In the genomic region with DNA sequence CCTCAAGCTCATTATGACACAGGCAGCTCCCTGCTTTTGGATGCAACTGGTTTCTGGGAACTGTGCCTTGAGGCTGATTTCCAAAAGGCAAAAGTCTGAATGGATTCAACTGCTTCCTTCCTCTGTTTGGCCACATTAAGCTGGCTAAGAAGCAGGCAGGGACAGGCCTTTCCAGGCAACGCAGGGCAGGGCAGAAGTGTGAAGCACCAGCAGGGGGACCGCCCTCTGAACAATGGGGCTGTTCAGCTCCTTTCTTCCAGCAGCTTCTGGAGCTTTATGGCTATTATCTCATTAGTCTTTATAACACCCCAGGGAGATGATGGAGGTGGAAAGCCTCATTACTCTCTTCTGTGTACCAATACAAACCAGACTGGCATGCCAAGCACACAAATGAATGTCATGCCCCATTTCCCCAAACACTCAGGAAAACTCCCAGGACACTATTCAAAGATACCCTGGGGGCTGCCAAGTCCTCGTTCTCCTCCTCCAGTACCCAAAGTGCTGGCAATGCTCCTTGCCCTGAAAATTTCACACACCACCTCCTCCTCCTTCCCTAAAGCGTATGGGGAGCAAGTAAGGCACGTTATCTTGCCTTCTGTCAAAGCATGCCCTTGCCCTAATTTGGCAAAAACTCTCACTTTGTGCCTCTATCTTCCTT, we compare ENCODE assay signal across 10 cellular contexts. TPM values are rescaled to one million over a fixed set of nuclear protein-coding genes. Genes with fewer than 3 reads are reported as not detected.
DNase-seq lines count a peak whose midpoint lies in the region; ATAC-seq and TF ChIP-seq lines count a peak whose summit lies in the region.
"Had no signal": no experiment of that assay in that cellular context is flagged by ENCODE, and none has a peak within 500 bp of the region (broad histone marks: within the 10 kb centered on the region; RNA-seq: fewer than 3 reads in every experiment).

No MANE protein-coding gene starts in this region.

- H3K9me3 Mint-ChIP-seq in CD4-positive, alpha-beta T cell, result no peaks in the 10 kb centered on the region

- no peak for ATAC-seq in HG02571 (IDR thresholded peaks at IDR 0.05; ENCODE audit: unreplicated experiment)
- no peak for ATAC-seq in CD4-positive, alpha-beta T cell (ENCODE audit: poor library complexity)
- ATAC-seq in GM19467 (IDR thresholded peaks at IDR 0.05; ENCODE audit: unreplicated experiment), result no peak

- in situ Hi-C loops in brain microvascular endothelial cell (cut with HindIII; ENCODE audit: low pct_ligation_motif_present, low sequenced_read_pairs), result no loop called here

- H3K36me3 Mint-ChIP-seq in CD4-positive, alpha-beta T cell (ENCODE audit: low read depth), result peaks cover 70% of the 10 kb centered on the region

- CTCF ChIA-PET in CD4-positive, alpha-beta T cell (lab: Charles Lee), result interaction anchor here (1.8 kb wide), 1 partner anchor 138 kb away, joined by 6 read pairs; no protein-coding TSS in a partner anchor

- no peaks in the 10 kb centered on the region for H3K9me3 ChIP-seq in CD4-positive, alpha-beta T cell (ENCODE audit: control insufficient read depth, low read length)

- H3K36me3 ChIP-seq in brain microvascular endothelial cell (replicated peaks), result peaks cover 73% of the 10 kb centered on the region

- H3K27ac Mint-ChIP-seq in CD4-positive, alpha-beta T cell, result no peak overlapping the region

- intact Hi-C loops in CD4-positive, alpha-beta T cell (cut with DNase I, micrococcal nuclease), result loop anchor here (2.0 to 10.0 kb wide), 3 partner anchors 208 to 285 kb away; no protein-coding TSS in a partner anchor

- H3K4me1 Mint-ChIP-seq in CD4-positive, alpha-beta T cell (ENCODE audit: low read depth), result peaks cover 63% of the 10 kb centered on the region

- no peak for TF ChIP-seq CTCF in CD4-positive, alpha-beta T cell (IDR thresholded peaks at IDR 0.05)
- TF ChIP-seq CTCF in brain microvascular endothelial cell (IDR thresholded peaks at IDR 0.05; ENCODE audit: low read depth, low read length, missing control alignments), result no peak

- peak; percentile 9 to 26 for DNase-seq in NCI-H1930 (lab: John Stamatoyannopoulos, UW)
- DNase-seq in cerebellar cortex (ENCODE audit: low spot score), result peak; percentile 30
- peak; percentile 75 for DNase-seq in islet precursor cell
- no peak for DNase-seq in CD4-positive, alpha-beta T cell
- DNase-seq in brain microvascular endothelial cell, result no peak
- DNase-seq: NCI-H510A, WERI-Rb-1 had no signal

- H3K27me3 ChIP-seq in CD4-positive, alpha-beta T cell (ENCODE audit: control insufficient read depth, insufficient read depth, low read length), result no peaks in the 10 kb centered on the region
- H3K27me3 ChIP-seq in brain microvascular endothelial cell (replicated peaks), result no peaks in the 10 kb centered on the region

- H3K27ac ChIP-seq in temporal lobe (ENCODE audit: low read depth, low read length) (peak overlapping the region; percentile 83), brain microvascular endothelial cell (no peak overlapping the region)
- no peak overlapping the region for H3K27ac ChIP-seq in CD4-positive, alpha-beta T cell (ENCODE audit: low read depth, low read length)
- H3K27ac ChIP-seq: WERI-Rb-1 had no signal

- POLR2A ChIA-PET in CD4-positive, alpha-beta T cell (lab: Charles Lee), result interaction anchor here (1.6 to 2.4 kb wide), 2 partner anchors 21 to 138 kb away, joined by 9 to 12 read pairs; a partner anchor contains a TSS

- no peak overlapping the region for H3K4me3 ChIP-seq in brain microvascular endothelial cell (ENCODE audit: low read depth, low read length)

- no peaks in the 10 kb centered on the region for H3K27me3 Mint-ChIP-seq in CD4-positive, alpha-beta T cell

- no peak overlapping the region for H3K4me3 Mint-ChIP-seq in CD4-positive, alpha-beta T cell

RNA-seq across cellular contexts. Expression of a gene that starts 21.3 kb away (rescaled TPM):
- total RNA-seq in temporal lobe, result 25.3 TPM
- 10 to 100 TPM; 27.1 to 27.9 TPM for total RNA-seq in CD4-positive, alpha-beta T cell

RNA-seq across cellular contexts. Expression of a gene that starts 21.8 kb away (rescaled TPM):
- total RNA-seq in temporal lobe, result 103 TPM
- total RNA-seq in CD4-positive, alpha-beta T cell, result 10 to 100 TPM; 85.8 to 86.2 TPM

Comparison
In these comparisons a context has a peak if more than half of its experiments do, and no peak if none do; other contexts are left out.
1. DNase-seq: peak in NCI-H1930 (2 of 2), cerebellar cortex (single experiment) and islet precursor cell (single experiment); none in CD4-positive, alpha-beta T cell (0 of 10) and brain microvascular endothelial cell (single experiment).